Comparison of ENCODE assay signal across 8 cellular contexts in the genomic region with DNA sequence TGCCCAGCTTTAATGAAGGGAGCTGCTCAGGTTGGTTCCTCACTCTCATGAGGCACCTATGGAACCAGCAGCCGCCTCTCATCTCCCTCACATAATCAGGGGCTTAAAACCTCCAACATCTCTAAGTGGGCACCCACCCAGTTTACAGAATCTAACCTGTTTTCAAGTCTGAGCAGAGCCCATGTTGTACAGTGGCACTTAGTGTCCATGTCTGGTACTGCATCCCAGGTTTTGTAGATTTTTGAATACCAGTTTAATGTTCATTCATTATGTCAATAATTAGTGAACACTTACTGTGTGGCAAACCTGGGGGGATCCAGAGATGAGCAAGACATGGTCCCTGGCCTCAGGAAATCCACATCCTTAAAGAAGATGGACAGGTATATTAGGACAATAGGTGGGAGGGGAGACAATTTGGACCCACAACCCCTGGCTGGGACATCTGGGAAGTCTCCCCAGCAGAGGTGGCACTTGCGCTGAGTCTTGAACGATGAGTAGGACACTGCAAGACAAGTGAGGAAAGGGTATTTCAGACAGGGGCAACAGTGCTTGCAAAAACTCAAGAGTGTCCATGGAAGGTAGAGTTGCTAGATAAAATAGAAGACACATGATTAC.
DNase-seq lines count a peak whose midpoint lies in the region; ATAC-seq, FAIRE-seq and TF ChIP-seq lines count a peak whose summit lies in the region.

No MANE protein-coding gene starts in this region.

- TF ChIP-seq EP300 in A549 (IDR thresholded peaks at IDR 0.05): no peak

- H3K27ac Mint-ChIP-seq in activated T-cell treated with anti-CD3 and anti-CD28 coated beads, Interleukin-2, amount 50 U/mL, for 72 hours: no peak overlapping the region

- no peaks in the 10 kb centered on the region for H3K4me1 ChIP-seq in A549

- H3K9me3 Mint-ChIP-seq in activated T-cell treated with anti-CD3 and anti-CD28 coated beads, Interleukin-2, amount 50 U/mL, for 72 hours: no peaks in the 10 kb centered on the region

- H3K4me1 Mint-ChIP-seq in activated T-cell treated with anti-CD3 and anti-CD28 coated beads, Interleukin-2, amount 50 U/mL, for 72 hours (ENCODE audit: low read depth): peaks cover 17% of the 10 kb centered on the region

- H3K27ac ChIP-seq in A549: peak overlapping the region in 1 of 2 experiments; percentile 65; a peak in 2 of 6 replicates

- DNase-seq in A549 (ENCODE audit: low read depth in 1 of 2, low spot score in 1 of 2): peak; percentile 33 to 41
- DNase-seq in GM10266 (ENCODE audit: extremely low spot score): peak; percentile 56
- DNase-seq in NCI-H345 treated with DMSO at 0.1 percent for 48 hours (lab: John Stamatoyannopoulos, UW; ENCODE audit: unreplicated experiment): peak; percentile 0
- peak; percentile 40 to 83 for DNase-seq in dermis microvascular lymphatic vessel endothelial cell (ENCODE audit: low read depth in 2 of 2)
- peak; percentile 32 for DNase-seq in midbrain (lab: John Stamatoyannopoulos, UW)
- DNase-seq in activated gamma-delta T cell (lab: John Stamatoyannopoulos, UW): no peak
- no peak for DNase-seq in activated T-cell treated with anti-CD3 and anti-CD28 coated beads, Interleukin-2, amount 50 U/mL, for 72 hours

- TF ChIP-seq CTCF in A549 (IDR thresholded peaks at IDR 0.05) (peak; percentile 59), GM10266 (IDR thresholded peaks at IDR 0.05; ENCODE audit: control insufficient read depth, insufficient read depth, low read depth, missing control alignments) (peak; percentile 71)

- H3K4me3 ChIP-seq in A549: no peak overlapping the region

- WGBS in A549 (ENCODE audit: missing lambda C conversion rate): 55% methylated on average over 3 of the region's 3 CpGs

- ATAC-seq in A549 (peak; percentile 74 to 82; a peak in 4 of 6 replicates), HG02870 (IDR thresholded peaks at IDR 0.05; ENCODE audit: unreplicated experiment) (no peak)
- ATAC-seq in activated T-cell treated with anti-CD3 and anti-CD28 coated beads, Interleukin-2, amount 50 U/mL, for 72 hours (replicated peaks in 1 of 2): no peak

- no peaks in the 10 kb centered on the region for H3K36me3 Mint-ChIP-seq in activated T-cell treated with anti-CD3 and anti-CD28 coated beads, Interleukin-2, amount 50 U/mL, for 72 hours (ENCODE audit: insufficient read depth in 2 of 2)

- no peak overlapping the region for H3K4me2 ChIP-seq in A549

- H3K27me3 Mint-ChIP-seq in activated T-cell treated with anti-CD3 and anti-CD28 coated beads, Interleukin-2, amount 50 U/mL, for 72 hours (ENCODE audit: low read depth): peaks cover 8% of the 10 kb centered on the region

- TF ChIP-seq POLR2A in A549 (IDR thresholded peaks at IDR 0.05; ENCODE audit: low read length): no peak

- peak; percentile 67 to 68 for TF ChIP-seq RAD21 in A549 (conservative IDR thresholded peaks at IDR 0.05 in 1 of 2, IDR thresholded peaks at IDR 0.05 in 1 of 2)

- no peak for FAIRE-seq in A549 (lab: Jason Lieb, UNC)

- no peak overlapping the region for H3K4me3 Mint-ChIP-seq in activated T-cell treated with anti-CD3 and anti-CD28 coated beads, Interleukin-2, amount 50 U/mL, for 72 hours

- H3K9me3 ChIP-seq in A549: no peaks in the 10 kb centered on the region

- POLR2A ChIA-PET in A549 (lab: Yijun Ruan, JAX): no interaction called here

- CTCF ChIA-PET in A549 (lab: Yijun Ruan, JAX): interaction anchor here (0.7 to 4.5 kb wide), 21 partner anchors 9 to 223 kb away, joined by 3 to 31 read pairs (median 3); no protein-coding TSS in a partner anchor

TF ChIP-seq in A549, 52 proteins besides CTCF, POLR2A, EP300 and RAD21:
- no peak for TF ChIP-seq TFCP2L1 (CRISPR knock-in tag; IDR thresholded peaks at IDR 0.05)
- TF ChIP-seq, protein P1, sequence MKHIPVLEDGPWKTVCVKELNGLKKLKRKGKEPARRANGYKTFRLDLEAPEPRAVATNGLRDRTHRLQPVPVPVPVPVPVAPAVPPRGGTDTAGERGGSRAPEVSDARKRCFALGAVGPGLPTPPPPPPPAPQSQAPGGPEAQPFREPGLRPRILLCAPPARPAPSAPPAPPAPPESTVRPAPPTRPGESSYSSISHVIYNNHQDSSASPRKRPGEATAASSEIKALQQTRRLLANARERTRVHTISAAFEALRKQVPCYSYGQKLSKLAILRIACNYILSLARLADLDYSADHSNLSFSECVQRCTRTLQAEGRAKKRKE (CRISPR knock-in tag; IDR thresholded peaks at IDR 0.05; ENCODE audit: low read depth): no peak
- TF ChIP-seq SMC3 (IDR thresholded peaks at IDR 0.05): peak; percentile 51
- no peak for TF ChIP-seq ZSCAN20 (CRISPR knock-in tag; IDR thresholded peaks at IDR 0.05)
- TF ChIP-seq CBX2 (IDR thresholded peaks at IDR 0.05; ENCODE audit: borderline replicate concordance, low read depth): no peak

Comparison
In these comparisons a context has a peak if more than half of its experiments do, and no peak if none do; other contexts are left out.
1. ATAC-seq: peak in A549 (2 of 2); none in HG02870 (single experiment) and activated T-cell treated with anti-CD3 and anti-CD28 coated beads, Interleukin-2, amount 50 U/mL, for 72 hours (0 of 2).
2. DNase-seq: peak in A549 (2 of 2), GM10266 (single experiment), NCI-H345 treated with DMSO at 0.1 percent for 48 hours (single experiment), dermis microvascular lymphatic vessel endothelial cell (2 of 2) and midbrain (single experiment); none in activated gamma-delta T cell (single experiment) and activated T-cell treated with anti-CD3 and anti-CD28 coated beads, Interleukin-2, amount 50 U/mL, for 72 hours (0 of 2).